24 cellular contexts compared by ENCODE assay signal in the genomic region with DNA sequence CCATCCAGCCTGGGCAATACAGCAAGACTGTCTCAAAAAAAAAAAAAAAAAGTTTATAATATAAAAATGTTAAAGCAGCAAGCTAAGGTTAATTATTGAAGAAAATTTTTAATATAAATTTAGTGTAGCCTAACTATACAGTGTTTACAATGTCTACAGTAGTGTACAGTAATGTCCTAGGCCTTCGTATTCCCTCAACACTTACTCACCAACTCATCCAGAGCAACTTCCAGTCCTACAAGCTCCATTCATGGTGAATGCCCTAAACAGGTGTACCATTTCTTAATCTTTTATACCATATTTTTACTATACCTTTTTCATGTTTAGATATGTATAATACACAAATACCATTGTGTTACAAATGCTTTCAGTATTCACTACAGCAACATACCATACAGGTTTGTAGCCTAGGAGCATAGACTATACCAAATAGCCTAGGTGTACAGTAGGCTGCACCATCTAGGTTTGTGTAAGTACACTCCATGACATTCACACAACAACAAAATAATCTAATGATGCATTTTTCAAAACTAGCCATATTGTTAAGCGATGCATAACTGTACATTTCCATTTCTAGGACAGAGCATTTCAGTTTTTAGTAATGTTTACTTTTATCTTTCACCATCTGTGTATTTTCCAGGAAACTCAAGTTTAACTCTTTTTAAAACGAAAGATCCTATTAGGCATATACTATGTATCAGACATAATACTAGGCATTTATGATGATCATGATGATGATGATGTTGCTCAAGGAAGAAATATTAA. TPM values are rescaled to one million over a fixed set of nuclear protein-coding genes. Genes with fewer than 3 reads are reported as not detected.
DNase-seq lines count a peak whose midpoint lies in the region; ATAC-seq lines count a peak whose summit lies in the region.
"Had no signal": no experiment of that assay in that cellular context is flagged by ENCODE, and none has a peak within 500 bp of the region (broad histone marks: within the 10 kb centered on the region; RNA-seq: fewer than 3 reads in every experiment).

No MANE protein-coding gene starts in this region.

- POLR2A ChIA-PET in activated CD4-positive, alpha-beta T cell treated with anti-CD3 and anti-CD28 coated beads, Interleukin-2, amount 10 ng/mL, durations not matched to agents 7 days and 5 days (lab: Charles Lee), result no interaction called here
- POLR2A ChIA-PET in activated CD4-positive, alpha-beta T cell treated with anti-CD3 and anti-CD28 coated beads for 36 hours (lab: Charles Lee), result no interaction called here

- H3K36me3 Mint-ChIP-seq in activated CD4-positive, alpha-beta T cell treated with anti-CD3 and anti-CD28 coated beads, Interleukin-2, amount 10 ng/mL, durations not matched to agents 7 days and 5 days (ENCODE audit: low read depth), result peaks cover 20% of the 10 kb centered on the region
- peaks cover 17% of the 10 kb centered on the region for H3K36me3 Mint-ChIP-seq in activated CD4-positive, alpha-beta T cell treated with anti-CD3 and anti-CD28 coated beads for 36 hours (ENCODE audit: low read depth)
- H3K36me3 Mint-ChIP-seq in activated T-helper 1 cell treated with anti-CD3 and anti-CD28 coated beads, Interleukin-12 subunit alpha, Interleukin-12 subunit beta, Interleukin-2, Interleukin-4 antibody, amounts not matched to agents 30 ng/mL and 10 ng/mL and 1 ng/mL, durations not matched to agents 14 hours and 24 hours and 36 hours (ENCODE audit: low read depth), result peaks cover 4% of the 10 kb centered on the region
- no peaks in the 10 kb centered on the region for H3K36me3 Mint-ChIP-seq in stimulated activated effector memory CD8-positive, alpha-beta T cell treated with anti-CD3 and anti-CD28 coated beads, Interleukin-12 subunit alpha, Interleukin-12 subunit beta, amount 100 ng/mL, for 72 hours

- peaks cover 13% of the 10 kb centered on the region for H3K4me1 Mint-ChIP-seq in activated CD4-positive, alpha-beta T cell treated with anti-CD3 and anti-CD28 coated beads, Interleukin-2, amount 10 ng/mL, durations not matched to agents 7 days and 5 days
- H3K4me1 Mint-ChIP-seq in activated CD4-positive, alpha-beta T cell treated with anti-CD3 and anti-CD28 coated beads for 36 hours, result peaks cover 21% of the 10 kb centered on the region
- H3K4me1 Mint-ChIP-seq in activated T-helper 1 cell treated with anti-CD3 and anti-CD28 coated beads, Interleukin-12 subunit alpha, Interleukin-12 subunit beta, Interleukin-2, Interleukin-4 antibody, amounts not matched to agents 30 ng/mL and 10 ng/mL and 1 ng/mL, durations not matched to agents 14 hours and 24 hours and 36 hours (ENCODE audit: low read depth), result peaks cover 15% of the 10 kb centered on the region
- H3K4me1 Mint-ChIP-seq in stimulated activated effector memory CD8-positive, alpha-beta T cell treated with anti-CD3 and anti-CD28 coated beads, Interleukin-12 subunit alpha, Interleukin-12 subunit beta, amount 100 ng/mL, for 72 hours, result peaks cover 43% of the 10 kb centered on the region
- H3K4me1 Mint-ChIP-seq: neural progenitor cell had no signal

- no peaks in the 10 kb centered on the region for H3K27me3 Mint-ChIP-seq in activated CD4-positive, alpha-beta T cell treated with anti-CD3 and anti-CD28 coated beads, Interleukin-2, amount 10 ng/mL, durations not matched to agents 7 days and 5 days
- H3K27me3 Mint-ChIP-seq in activated CD4-positive, alpha-beta T cell treated with anti-CD3 and anti-CD28 coated beads for 36 hours, result no peaks in the 10 kb centered on the region
- H3K27me3 Mint-ChIP-seq in activated T-helper 1 cell treated with anti-CD3 and anti-CD28 coated beads, Interleukin-12 subunit alpha, Interleukin-12 subunit beta, Interleukin-2, Interleukin-4 antibody, amounts not matched to agents 30 ng/mL and 10 ng/mL and 1 ng/mL, durations not matched to agents 14 hours and 24 hours and 36 hours (ENCODE audit: insufficient read depth), result no peaks in the 10 kb centered on the region
- H3K27me3 Mint-ChIP-seq: activated naive CD8-positive, alpha-beta T cell treated with anti-CD3 and anti-CD28 coated beads, Interleukin-2, amount 50 U/mL, for 24 hours had no signal

- peak overlapping the region; percentile 46 for H3K27ac Mint-ChIP-seq in activated CD4-positive, alpha-beta T cell treated with anti-CD3 and anti-CD28 coated beads, Interleukin-2, amount 10 ng/mL, durations not matched to agents 7 days and 5 days
- no peak overlapping the region for H3K27ac Mint-ChIP-seq in activated CD4-positive, alpha-beta T cell treated with anti-CD3 and anti-CD28 coated beads for 36 hours
- peak overlapping the region; percentile 34 for H3K27ac Mint-ChIP-seq in activated T-helper 1 cell treated with anti-CD3 and anti-CD28 coated beads, Interleukin-12 subunit alpha, Interleukin-12 subunit beta, Interleukin-2, Interleukin-4 antibody, amounts not matched to agents 30 ng/mL and 10 ng/mL and 1 ng/mL, durations not matched to agents 14 hours and 24 hours and 36 hours
- peak overlapping the region; percentile 12 for H3K27ac Mint-ChIP-seq in stimulated activated effector memory CD8-positive, alpha-beta T cell treated with anti-CD3 and anti-CD28 coated beads, Interleukin-12 subunit alpha, Interleukin-12 subunit beta, amount 100 ng/mL, for 72 hours
- H3K27ac Mint-ChIP-seq: activated naive CD8-positive, alpha-beta T cell treated with anti-CD3 and anti-CD28 coated beads, Interleukin-2, amount 50 U/mL, for 24 hours; neural progenitor cell had no signal

- no peak overlapping the region for H3K4me3 Mint-ChIP-seq in activated CD4-positive, alpha-beta T cell treated with anti-CD3 and anti-CD28 coated beads, Interleukin-2, amount 10 ng/mL, durations not matched to agents 7 days and 5 days
- no peak overlapping the region for H3K4me3 Mint-ChIP-seq in activated CD4-positive, alpha-beta T cell treated with anti-CD3 and anti-CD28 coated beads for 36 hours
- no peak overlapping the region for H3K4me3 Mint-ChIP-seq in activated T-helper 1 cell treated with anti-CD3 and anti-CD28 coated beads, Interleukin-12 subunit alpha, Interleukin-12 subunit beta, Interleukin-2, Interleukin-4 antibody, amounts not matched to agents 30 ng/mL and 10 ng/mL and 1 ng/mL, durations not matched to agents 14 hours and 24 hours and 36 hours
- H3K4me3 Mint-ChIP-seq in stimulated activated effector memory CD8-positive, alpha-beta T cell treated with anti-CD3 and anti-CD28 coated beads, Interleukin-12 subunit alpha, Interleukin-12 subunit beta, amount 100 ng/mL, for 72 hours, result no peak overlapping the region
- H3K4me3 Mint-ChIP-seq: activated naive CD8-positive, alpha-beta T cell treated with anti-CD3 and anti-CD28 coated beads, Interleukin-2, amount 50 U/mL, for 24 hours; activated T-cell treated with anti-CD3 and anti-CD28 coated beads, Interleukin-2, amount 50 U/mL, for 4 hours; CD14-positive monocyte; neural progenitor cell had no signal

- CTCF ChIA-PET in activated CD4-positive, alpha-beta T cell treated with anti-CD3 and anti-CD28 coated beads, Interleukin-2, amount 10 ng/mL, durations not matched to agents 7 days and 5 days (lab: Charles Lee), result interaction anchor here (1.0 kb wide), 1 partner anchor 13 kb away, joined by 4 read pairs; no protein-coding TSS in a partner anchor
- CTCF ChIA-PET in activated CD4-positive, alpha-beta T cell treated with anti-CD3 and anti-CD28 coated beads for 36 hours (lab: Charles Lee), result interaction anchor here (0.9 to 1.2 kb wide), 2 partner anchors 47 to 113 kb away, joined by 3 to 5 read pairs; no protein-coding TSS in a partner anchor

- DNase-seq in activated CD4-positive, alpha-beta T cell treated with anti-CD3 and anti-CD28 coated beads, Interleukin-2, amount 10 ng/mL, durations not matched to agents 7 days and 5 days, result no peak
- no peak for DNase-seq in activated CD4-positive, alpha-beta T cell treated with anti-CD3 and anti-CD28 coated beads for 36 hours
- no peak for DNase-seq in activated T-helper 1 cell treated with anti-CD3 and anti-CD28 coated beads, Interleukin-12 subunit alpha, Interleukin-12 subunit beta, Interleukin-2, Interleukin-4 antibody, amounts not matched to agents 30 ng/mL and 10 ng/mL and 1 ng/mL, durations not matched to agents 14 hours and 24 hours and 36 hours (ENCODE audit: low spot score)
- no peak for DNase-seq in stimulated activated effector memory CD8-positive, alpha-beta T cell treated with anti-CD3 and anti-CD28 coated beads, Interleukin-12 subunit alpha, Interleukin-12 subunit beta, amount 100 ng/mL, for 72 hours (ENCODE audit: low spot score in 2 of 2)
- DNase-seq in NCI-H2196 treated with DMSO at 0.1 percent for 48 hours (lab: John Stamatoyannopoulos, UW; ENCODE audit: unreplicated experiment), result no peak
- DNase-seq in activated gamma-delta T cell treated with Interleukin-2 at 50 U/mL for 16 hours, result no peak
- DNase-seq: activated CD4-positive, alpha-beta T cell treated with anti-CD3 and anti-CD28 coated beads for 48 hours; activated naive CD4-positive, alpha-beta T cell; activated naive CD8-positive, alpha-beta T cell treated with anti-CD3 and anti-CD28 coated beads, Interleukin-2, amount 50 U/mL, for 24 hours; activated T-cell treated with anti-CD3 and anti-CD28 coated beads, Interleukin-2, amount 50 U/mL, for 4 hours; effector memory CD4-positive, alpha-beta T cell; islet precursor cell; left ventricle myocardium superior; mesendoderm; NCI-H1436 treated with DMSO at 0.1 percent for 48 hours; NCI-H446; NCI-H774; SHP77 treated with DMSO at 0.1 percent for 48 hours; stimulated activated naive CD8-positive, alpha-beta T cell treated with anti-CD3 and anti-CD28 coated beads, Interleukin-15, Interleukin-2, amounts not matched to agents 100 U/mL and 50 U/mL, for 24 hours; T1000 had no signal

- intact Hi-C loops in activated CD4-positive, alpha-beta T cell treated with anti-CD3 and anti-CD28 coated beads for 36 hours (cut with DNase I, micrococcal nuclease), result no loop called here
- intact Hi-C loops in activated T-helper 1 cell treated with anti-CD3 and anti-CD28 coated beads, Interleukin-12 subunit alpha, Interleukin-12 subunit beta, Interleukin-2, Interleukin-4 antibody, amounts not matched to agents 30 ng/mL and 10 ng/mL and 1 ng/mL, durations not matched to agents 14 hours and 24 hours and 36 hours (cut with micrococcal nuclease), result no loop called here

- peaks cover 9% of the 10 kb centered on the region for H3K9me3 Mint-ChIP-seq in activated CD4-positive, alpha-beta T cell treated with anti-CD3 and anti-CD28 coated beads, Interleukin-2, amount 10 ng/mL, durations not matched to agents 7 days and 5 days
- no peaks in the 10 kb centered on the region for H3K9me3 Mint-ChIP-seq in activated CD4-positive, alpha-beta T cell treated with anti-CD3 and anti-CD28 coated beads for 36 hours (ENCODE audit: low read depth)
- H3K9me3 Mint-ChIP-seq in activated T-helper 1 cell treated with anti-CD3 and anti-CD28 coated beads, Interleukin-12 subunit alpha, Interleukin-12 subunit beta, Interleukin-2, Interleukin-4 antibody, amounts not matched to agents 30 ng/mL and 10 ng/mL and 1 ng/mL, durations not matched to agents 14 hours and 24 hours and 36 hours, result no peaks in the 10 kb centered on the region
- no peaks in the 10 kb centered on the region for H3K9me3 Mint-ChIP-seq in stimulated activated effector memory CD8-positive, alpha-beta T cell treated with anti-CD3 and anti-CD28 coated beads, Interleukin-12 subunit alpha, Interleukin-12 subunit beta, amount 100 ng/mL, for 72 hours
- H3K9me3 Mint-ChIP-seq: activated T-cell treated with anti-CD3 and anti-CD28 coated beads, Interleukin-2, amount 50 U/mL, for 4 hours had no signal

- ATAC-seq in activated CD4-positive, alpha-beta T cell treated with anti-CD3 and anti-CD28 coated beads for 36 hours, result no peak
- ATAC-seq in GM21423 (IDR thresholded peaks at IDR 0.05; ENCODE audit: unreplicated experiment), result peak; percentile 10
- ATAC-seq in stimulated activated effector memory CD8-positive, alpha-beta T cell treated with anti-CD3 and anti-CD28 coated beads, Interleukin-12 subunit alpha, Interleukin-12 subunit beta, amount 100 ng/mL, for 72 hours, result peak; percentile 63
- ATAC-seq in HG03521 (IDR thresholded peaks at IDR 0.05; ENCODE audit: unreplicated experiment), result no peak
- ATAC-seq: activated naive CD8-positive, alpha-beta T cell treated with anti-CD3 and anti-CD28 coated beads, Interleukin-2, amount 50 U/mL, for 24 hours; activated T-cell treated with anti-CD3 and anti-CD28 coated beads, Interleukin-2, amount 50 U/mL, for 4 hours; left ventricle myocardium superior; stimulated activated naive CD8-positive, alpha-beta T cell treated with anti-CD3 and anti-CD28 coated beads, Interleukin-15, Interleukin-2, amounts not matched to agents 100 U/mL and 50 U/mL, for 24 hours had no signal

RNA-seq across cellular contexts. Expression of a gene that starts 43.3 kb away (rescaled TPM):
- total RNA-seq in activated CD4-positive, alpha-beta T cell treated with anti-CD3 and anti-CD28 coated beads, Interleukin-2, amount 10 ng/mL, durations not matched to agents 7 days and 5 days, result 10 to 100 TPM; 24.0 to 26.8 TPM
- 10 to 100 TPM; 17.7 to 22.6 TPM for total RNA-seq in activated CD4-positive, alpha-beta T cell treated with anti-CD3 and anti-CD28 coated beads for 36 hours
- 21.3 and 23.3 TPM in 2 replicates for total RNA-seq in activated T-helper 1 cell treated with anti-CD3 and anti-CD28 coated beads, Interleukin-12 subunit alpha, Interleukin-12 subunit beta, Interleukin-2, Interleukin-4 antibody, amounts not matched to agents 30 ng/mL and 10 ng/mL and 1 ng/mL, durations not matched to agents 14 hours and 24 hours and 36 hours

Comparison
In these comparisons a context has a peak if more than half of its experiments do, and no peak if none do; other contexts are left out.
1. ATAC-seq: peak in GM21423 (single experiment) and stimulated activated effector memory CD8-positive, alpha-beta T cell treated with anti-CD3 and anti-CD28 coated beads, Interleukin-12 subunit alpha, Interleukin-12 subunit beta, amount 100 ng/mL, for 72 hours (single experiment); none in activated CD4-positive, alpha-beta T cell treated with anti-CD3 and anti-CD28 coated beads for 36 hours (single experiment) and HG03521 (single experiment).